8 cellular contexts compared by ENCODE assay signal in genomic region chr21:37267269-37268185, GRCh38. TPM values are rescaled to one million over a fixed set of nuclear protein-coding genes. Genes with fewer than 3 reads are reported as not detected.
A peak's percentile ranks its signal among the peaks of the same experiment; 100 is the strongest.
DNase-seq lines count a peak whose midpoint lies in the region; TF ChIP-seq lines count a peak whose summit lies in the region.

Gene VPS26C (minus strand): TSS chr21:37267334. CDS start chr21:37267294, 40 bp downstream.

- H3K27me3 ChIP-seq in H9 (ENCODE audit: insufficient read depth, low read length) = no peaks in the 10 kb centered on the region
- no peaks in the 10 kb centered on the region for H3K27me3 ChIP-seq in MG63

- TF ChIP-seq CTCF in H9 (conservative IDR thresholded peaks at IDR 0.05) (no peak), fibroblast of the aortic adventitia (IDR thresholded peaks at IDR 0.05; ENCODE audit: insufficient read depth, low read length) (no peak), nephron (IDR thresholded peaks at IDR 0.05; ENCODE audit: unreplicated experiment in 3 of 3) (no peak)

- H4K91ac ChIP-seq in H9 (ENCODE audit: insufficient read length, low read depth, low read length) = no peak within 1 kb of the TSS

- no peaks in the 10 kb centered on the region for H3K4me1 ChIP-seq in H9 (ENCODE audit: insufficient read depth, low read length)

- peak within 1 kb of the TSS; percentile 88 to 97 for H3K4me3 Mint-ChIP-seq in H9
- H3K4me3 Mint-ChIP-seq in nephron = peak within 1 kb of the TSS; percentile 93 to 98 (median 95)
- H3K4me3 Mint-ChIP-seq in stimulated activated naive CD8-positive, alpha-beta T cell treated with anti-CD3 and anti-CD28 coated beads, Interleukin-15, Interleukin-2, amounts not matched to agents 100 ng/mL and 50 ng/mL, for 24 hours = peak within 1 kb of the TSS; percentile 86

- no peaks in the 10 kb centered on the region for H3K79me1 ChIP-seq in H9 (ENCODE audit: insufficient read depth, low read depth, low read length, poor library complexity, severe bottlenecking)

- H3K4me1 Mint-ChIP-seq in H9 (peaks cover 22 to 23% of the 10 kb centered on the region in 2 experiments), nephron (peaks cover 28% of the 10 kb centered on the region)
- H3K4me1 Mint-ChIP-seq in stimulated activated naive CD8-positive, alpha-beta T cell treated with anti-CD3 and anti-CD28 coated beads, Interleukin-15, Interleukin-2, amounts not matched to agents 100 ng/mL and 50 ng/mL, for 24 hours (ENCODE audit: low read depth) = peaks cover 47% of the 10 kb centered on the region

- no peaks in the 10 kb centered on the region for H3K27me3 Mint-ChIP-seq in H9 (ENCODE audit: low read depth)
- no peaks in the 10 kb centered on the region for H3K27me3 Mint-ChIP-seq in nephron (ENCODE audit: low read depth)
- no peaks in the 10 kb centered on the region for H3K27me3 Mint-ChIP-seq in stimulated activated naive CD8-positive, alpha-beta T cell treated with anti-CD3 and anti-CD28 coated beads, Interleukin-15, Interleukin-2, amounts not matched to agents 100 ng/mL and 50 ng/mL, for 24 hours

- peak within 1 kb of the TSS; percentile 82 for H3K14ac ChIP-seq in H9 (ENCODE audit: insufficient read depth, low read length)

- H3K9me3 Mint-ChIP-seq in H9 = no peaks in the 10 kb centered on the region
- no peaks in the 10 kb centered on the region for H3K9me3 Mint-ChIP-seq in nephron
- H3K9me3 Mint-ChIP-seq in stimulated activated naive CD8-positive, alpha-beta T cell treated with anti-CD3 and anti-CD28 coated beads, Interleukin-15, Interleukin-2, amounts not matched to agents 100 ng/mL and 50 ng/mL, for 24 hours = no peaks in the 10 kb centered on the region

- H2BK5ac ChIP-seq in H9 (ENCODE audit: insufficient read length, low read length) = no peak within 1 kb of the TSS

- H3K4me3 ChIP-seq in MG63 (peak within 1 kb of the TSS; percentile 66), fibroblast of the aortic adventitia (ENCODE audit: low read depth, low read length) (peak within 1 kb of the TSS; percentile 88)

- no peak within 1 kb of the TSS for H3T11ph ChIP-seq in H9 (ENCODE audit: low read length)

- peaks cover 2 to 10% (median 7%) of the 10 kb centered on the region in 3 experiments; a peak in 4 of 7 replicates for H3K36me3 Mint-ChIP-seq in H9 (ENCODE audit: insufficient read depth in 1 of 3, low read depth in 3 of 3)
- peaks cover 7% of the 10 kb centered on the region for H3K36me3 Mint-ChIP-seq in nephron (ENCODE audit: low read depth)
- peaks cover 12% of the 10 kb centered on the region for H3K36me3 Mint-ChIP-seq in stimulated activated naive CD8-positive, alpha-beta T cell treated with anti-CD3 and anti-CD28 coated beads, Interleukin-15, Interleukin-2, amounts not matched to agents 100 ng/mL and 50 ng/mL, for 24 hours (ENCODE audit: low read depth)

- peaks cover 9% of the 10 kb centered on the region for H3K23me2 ChIP-seq in H9 (ENCODE audit: insufficient read length, low read depth, low read length, poor library complexity, severe bottlenecking)

- no peak within 1 kb of the TSS for H2AK5ac ChIP-seq in H9 (ENCODE audit: insufficient read length, low read length)

- DNase-seq in ELR (ENCODE audit: low read depth) (peak; percentile 99), H9 (peak; percentile 99), MG63 (peak; percentile 99), SHP77 treated with DMSO at 0.1 percent for 48 hours (lab: John Stamatoyannopoulos, UW) (peak; percentile 94), fibroblast of the aortic adventitia (ENCODE audit: low read depth) (peak; percentile 99)
- peak; percentile 99 for DNase-seq in activated effector memory CD4-positive, alpha-beta T cell treated with anti-CD3 and anti-CD28 coated beads, Interleukin-2, amount 50 U/mL, for 16 hours

- no peak within 1 kb of the TSS for H3K23ac ChIP-seq in H9 (ENCODE audit: insufficient read length, low read depth, low read length)

- H3K9me3 ChIP-seq in H9 (ENCODE audit: control insufficient read depth, low read depth, low read length) = no peaks in the 10 kb centered on the region
- H3K9me3 ChIP-seq in MG63 = no peaks in the 10 kb centered on the region

- WGBS in H9 (ENCODE audit: extremely low coverage, insufficient read length, low lambda C conversion rate) = no CpG with 5 or more reads among the region's 86 CpGs

- no peak within 1 kb of the TSS for H3K56ac ChIP-seq in H9 (ENCODE audit: insufficient read length, low read depth, low read length)

- no peak within 1 kb of the TSS for H2BK15ac ChIP-seq in H9 (ENCODE audit: low read depth, low read length)

- H4K8ac ChIP-seq in H9 (replicated peaks; ENCODE audit: insufficient read length, low read depth, low read length) = no peak within 1 kb of the TSS

- peaks cover 25% of the 10 kb centered on the region; the same call in 1 of the 2 replicates for H3K79me2 ChIP-seq in H9 (ENCODE audit: insufficient read depth, low read length)

- peak within 1 kb of the TSS; percentile 86 for H3K18ac ChIP-seq in H9 (ENCODE audit: insufficient read length, low read depth, low read length)

- H2BK20ac ChIP-seq in H9 (ENCODE audit: low read depth, low read length, poor library complexity, severe bottlenecking) = no peak within 1 kb of the TSS

- no peak within 1 kb of the TSS for H2BK120ac ChIP-seq in H9 (ENCODE audit: low read depth, low read length, poor library complexity, severe bottlenecking)

- H3K4ac ChIP-seq in H9 (ENCODE audit: low read depth, low read length) = no peak within 1 kb of the TSS

- no peaks in the 10 kb centered on the region for H4K20me1 ChIP-seq in H9 (ENCODE audit: control insufficient read depth, insufficient read depth, insufficient read length)

- H3K27ac Mint-ChIP-seq in H9 (peak within 1 kb of the TSS; percentile 99), nephron (peak within 1 kb of the TSS; percentile 93 to 99 (median 99))
- peak within 1 kb of the TSS; percentile 98 for H3K27ac Mint-ChIP-seq in stimulated activated naive CD8-positive, alpha-beta T cell treated with anti-CD3 and anti-CD28 coated beads, Interleukin-15, Interleukin-2, amounts not matched to agents 100 ng/mL and 50 ng/mL, for 24 hours

- no peak within 1 kb of the TSS for H2BK12ac ChIP-seq in H9 (ENCODE audit: insufficient read length, low read depth, low read length)

- H2AFZ ChIP-seq in H9 (ENCODE audit: low read length) = no peak within 1 kb of the TSS

- peaks cover 10% of the 10 kb centered on the region for H3K36me3 ChIP-seq in MG63

- no peak within 1 kb of the TSS for H4K5ac ChIP-seq in H9 (ENCODE audit: insufficient read length, low read depth, low read length)

- peak within 1 kb of the TSS; percentile 29 for H3K27ac ChIP-seq in H9 (ENCODE audit: insufficient read length, low read depth, low read length)

- peak within 1 kb of the TSS; percentile 98 for H3K4me2 ChIP-seq in H9 (ENCODE audit: insufficient read depth, insufficient read length, low read length)

- peak within 1 kb of the TSS; percentile 85 for H3K9ac ChIP-seq in H9 (ENCODE audit: extremely low read depth, insufficient read length, low read length)

RNA-seq across cellular contexts. Expression of gene VPS26C, which starts in this region (rescaled TPM):
- total RNA-seq in H9 (2021) (54.5 and 58.0 TPM in 2 replicates), fibroblast of the aortic adventitia (ENCODE audit: low replicate concordance) (27.8 and 76.6 TPM in 2 replicates)
- 33.1 and 65.5 TPM in 2 replicates for total RNA-seq in MG63 (2014; rRNA removed; shearing (Covaris generic); ENCODE audit: low replicate concordance)

Comparison
In these comparisons a context has a peak if more than half of its experiments do, and no peak if none do; other contexts are left out.
1. Peak in every context shown above with its lines: DNase-seq, H3K4me3 ChIP-seq and H3K27ac ChIP-seq.